Comparison of ENCODE assay signal across 13 cellular contexts in the genomic region with DNA sequence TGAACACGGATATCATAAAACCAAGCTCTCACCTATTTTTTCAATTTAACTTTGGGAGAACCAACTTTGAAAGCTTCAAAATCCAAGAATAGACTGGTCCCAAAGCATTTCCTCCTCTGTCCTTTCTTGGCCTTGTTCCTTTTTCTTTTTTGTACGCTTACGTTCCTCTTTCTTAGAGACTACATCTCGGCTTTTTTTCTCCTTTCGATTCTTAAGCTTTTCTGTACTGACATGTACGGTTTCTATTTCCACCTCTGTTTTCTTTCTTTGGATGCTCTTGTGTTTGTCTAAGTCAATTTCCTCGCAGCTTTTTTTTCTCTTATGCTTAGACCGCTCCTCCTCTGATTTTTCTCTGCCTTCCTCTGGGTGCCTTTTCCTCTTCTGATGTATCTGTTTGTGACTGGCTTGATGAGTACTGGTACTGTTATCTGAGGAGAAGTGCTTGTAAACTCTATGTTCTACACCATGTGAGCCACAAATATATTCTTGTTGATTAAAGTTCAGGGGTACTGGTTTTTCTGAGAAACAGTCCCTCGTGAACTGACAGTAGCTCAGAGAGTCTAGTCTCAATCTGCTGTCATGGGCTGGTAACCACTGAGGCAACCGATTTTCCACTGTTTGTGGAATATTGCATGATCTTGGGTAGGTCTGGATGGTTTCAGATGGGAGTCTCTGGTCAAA. TPM values are rescaled to one million over a fixed set of nuclear protein-coding genes. Genes with fewer than 3 reads are reported as not detected.
DNase-seq lines count a peak whose midpoint lies in the region; ATAC-seq and TF ChIP-seq lines count a peak whose summit lies in the region.
"Had no signal": no experiment of that assay in that cellular context is flagged by ENCODE, and none has a peak within 500 bp of the region (broad histone marks: within the 10 kb centered on the region; RNA-seq: fewer than 3 reads in every experiment).

No MANE protein-coding gene starts in this region.

- no peak for ATAC-seq in activated CD8-positive, alpha-beta memory T cell treated with anti-CD3 and anti-CD28 coated beads, Interleukin-2, amount 10 ng/mL, durations not matched to agents 7 days and 5 days
- ATAC-seq in HG03280 (IDR thresholded peaks at IDR 0.05; ENCODE audit: unreplicated experiment): peak; percentile 61
- peak; percentile 56 for ATAC-seq in activated CD8-positive, alpha-beta T cell treated with anti-CD3 and anti-CD28 coated beads for 36 hours
- ATAC-seq in stimulated activated effector memory CD8-positive, alpha-beta T cell treated with anti-CD3 and anti-CD28 coated beads, Interleukin-12 subunit alpha, Interleukin-12 subunit beta, amount 100 ng/mL, for 72 hours: no peak
- ATAC-seq: body of pancreas had no signal

- peak overlapping the region; percentile 38 for H3K27ac Mint-ChIP-seq in activated CD8-positive, alpha-beta memory T cell treated with anti-CD3 and anti-CD28 coated beads, Interleukin-2, amount 10 ng/mL, durations not matched to agents 7 days and 5 days
- H3K27ac Mint-ChIP-seq in activated CD8-positive, alpha-beta T cell treated with anti-CD3 and anti-CD28 coated beads for 36 hours: peak overlapping the region; percentile 49
- H3K27ac Mint-ChIP-seq in stimulated activated effector memory CD8-positive, alpha-beta T cell treated with anti-CD3 and anti-CD28 coated beads, Interleukin-12 subunit alpha, Interleukin-12 subunit beta, amount 100 ng/mL, for 72 hours: peak overlapping the region; percentile 52

- intact Hi-C loops in activated CD8-positive, alpha-beta T cell treated with anti-CD3 and anti-CD28 coated beads for 36 hours (cut with micrococcal nuclease): no loop called here

- POLR2A ChIA-PET in activated CD8-positive, alpha-beta T cell treated with anti-CD3 and anti-CD28 coated beads for 36 hours (lab: Charles Lee): interaction anchor here (0.9 to 2.4 kb wide), 2 partner anchors 11 to 26 kb away, joined by 3 to 16 read pairs; a partner anchor contains a TSS

- CTCF ChIA-PET in activated CD8-positive, alpha-beta memory T cell treated with anti-CD3 and anti-CD28 coated beads, Interleukin-2, amount 10 ng/mL, durations not matched to agents 7 days and 5 days (lab: Charles Lee): no interaction called here
- CTCF ChIA-PET in activated CD8-positive, alpha-beta T cell treated with anti-CD3 and anti-CD28 coated beads for 36 hours (lab: Charles Lee): interaction anchor here (0.7 to 1.1 kb wide), 2 partner anchors 18 to 33 kb away, joined by 3 read pairs; no protein-coding TSS in a partner anchor

- H3K36me3 Mint-ChIP-seq in activated CD8-positive, alpha-beta memory T cell treated with anti-CD3 and anti-CD28 coated beads, Interleukin-2, amount 10 ng/mL, durations not matched to agents 7 days and 5 days: peaks cover 31% of the 10 kb centered on the region
- H3K36me3 Mint-ChIP-seq in activated CD8-positive, alpha-beta T cell treated with anti-CD3 and anti-CD28 coated beads for 36 hours (ENCODE audit: low read depth): peaks cover 25% of the 10 kb centered on the region
- peaks cover 61% of the 10 kb centered on the region for H3K36me3 Mint-ChIP-seq in stimulated activated effector memory CD8-positive, alpha-beta T cell treated with anti-CD3 and anti-CD28 coated beads, Interleukin-12 subunit alpha, Interleukin-12 subunit beta, amount 100 ng/mL, for 72 hours

- H3K4me3 Mint-ChIP-seq in activated CD8-positive, alpha-beta memory T cell treated with anti-CD3 and anti-CD28 coated beads, Interleukin-2, amount 10 ng/mL, durations not matched to agents 7 days and 5 days: no peak overlapping the region
- H3K4me3 Mint-ChIP-seq in activated CD8-positive, alpha-beta T cell treated with anti-CD3 and anti-CD28 coated beads for 36 hours: peak overlapping the region; percentile 18
- no peak overlapping the region for H3K4me3 Mint-ChIP-seq in stimulated activated effector memory CD8-positive, alpha-beta T cell treated with anti-CD3 and anti-CD28 coated beads, Interleukin-12 subunit alpha, Interleukin-12 subunit beta, amount 100 ng/mL, for 72 hours

- H3K27me3 Mint-ChIP-seq in activated CD8-positive, alpha-beta memory T cell treated with anti-CD3 and anti-CD28 coated beads, Interleukin-2, amount 10 ng/mL, durations not matched to agents 7 days and 5 days: no peaks in the 10 kb centered on the region
- no peaks in the 10 kb centered on the region for H3K27me3 Mint-ChIP-seq in activated CD8-positive, alpha-beta T cell treated with anti-CD3 and anti-CD28 coated beads for 36 hours

- no peak for TF ChIP-seq CTCF in activated CD8-positive, alpha-beta T cell treated with anti-CD3 and anti-CD28 coated beads for 36 hours (IDR thresholded peaks at IDR 0.05)

- DNase-seq in activated CD8-positive, alpha-beta memory T cell treated with anti-CD3 and anti-CD28 coated beads, Interleukin-2, amount 10 ng/mL, durations not matched to agents 7 days and 5 days: no peak
- DNase-seq in activated CD8-positive, alpha-beta memory T cell treated with anti-CD3 and anti-CD28 coated beads for 24 hours: no peak
- no peak for DNase-seq in activated CD8-positive, alpha-beta T cell treated with anti-CD3 and anti-CD28 coated beads for 36 hours
- no peak for DNase-seq in stimulated activated effector memory CD8-positive, alpha-beta T cell treated with anti-CD3 and anti-CD28 coated beads, Interleukin-12 subunit alpha, Interleukin-12 subunit beta, amount 100 ng/mL, for 72 hours (ENCODE audit: low spot score in 2 of 2)
- DNase-seq in SHP77 treated with DMSO at 0.1 percent for 48 hours (lab: John Stamatoyannopoulos, UW): no peak
- DNase-seq in GM03348 (ENCODE audit: low spot score): no peak
- DNase-seq in anterior cingulate cortex (lab: John Stamatoyannopoulos, UW): no peak
- DNase-seq: body of pancreas, NCI-H187, substantia nigra had no signal

- peaks cover 7% of the 10 kb centered on the region for H3K4me1 Mint-ChIP-seq in activated CD8-positive, alpha-beta memory T cell treated with anti-CD3 and anti-CD28 coated beads, Interleukin-2, amount 10 ng/mL, durations not matched to agents 7 days and 5 days
- peaks cover 11% of the 10 kb centered on the region for H3K4me1 Mint-ChIP-seq in activated CD8-positive, alpha-beta T cell treated with anti-CD3 and anti-CD28 coated beads for 36 hours (ENCODE audit: low read depth)
- H3K4me1 Mint-ChIP-seq in stimulated activated effector memory CD8-positive, alpha-beta T cell treated with anti-CD3 and anti-CD28 coated beads, Interleukin-12 subunit alpha, Interleukin-12 subunit beta, amount 100 ng/mL, for 72 hours: no peaks in the 10 kb centered on the region

- H3K9me3 Mint-ChIP-seq in activated CD8-positive, alpha-beta memory T cell treated with anti-CD3 and anti-CD28 coated beads, Interleukin-2, amount 10 ng/mL, durations not matched to agents 7 days and 5 days (ENCODE audit: low read depth): no peaks in the 10 kb centered on the region
- no peaks in the 10 kb centered on the region for H3K9me3 Mint-ChIP-seq in activated CD8-positive, alpha-beta T cell treated with anti-CD3 and anti-CD28 coated beads for 36 hours
- H3K9me3 Mint-ChIP-seq in stimulated activated effector memory CD8-positive, alpha-beta T cell treated with anti-CD3 and anti-CD28 coated beads, Interleukin-12 subunit alpha, Interleukin-12 subunit beta, amount 100 ng/mL, for 72 hours: no peaks in the 10 kb centered on the region

RNA-seq across cellular contexts. Expression of a gene that starts 11.5 kb away (rescaled TPM):
- 10 to 100 TPM; 21.2 to 48.9 TPM for total RNA-seq in activated CD8-positive, alpha-beta memory T cell treated with anti-CD3 and anti-CD28 coated beads, Interleukin-2, amount 10 ng/mL, durations not matched to agents 7 days and 5 days
- 1 to 10 TPM; 6.0 to 7.6 TPM for total RNA-seq in activated CD8-positive, alpha-beta T cell treated with anti-CD3 and anti-CD28 coated beads for 36 hours
- total RNA-seq: body of pancreas, epithelial cell of proximal tubule, G401 had no signal

RNA-seq across cellular contexts. Expression of a gene that starts 27.7 kb away (rescaled TPM):
- total RNA-seq in activated CD8-positive, alpha-beta memory T cell treated with anti-CD3 and anti-CD28 coated beads, Interleukin-2, amount 10 ng/mL, durations not matched to agents 7 days and 5 days: 10 to 100 TPM; 12.4 to 20.0 TPM
- 10 to 100 TPM; 10.8 to 11.1 TPM for total RNA-seq in activated CD8-positive, alpha-beta T cell treated with anti-CD3 and anti-CD28 coated beads for 36 hours

RNA-seq across cellular contexts. Expression of a gene that starts 39.8 kb away (rescaled TPM):
- not detected for total RNA-seq in activated CD8-positive, alpha-beta memory T cell treated with anti-CD3 and anti-CD28 coated beads, Interleukin-2, amount 10 ng/mL, durations not matched to agents 7 days and 5 days
- not detected for total RNA-seq in activated CD8-positive, alpha-beta T cell treated with anti-CD3 and anti-CD28 coated beads for 36 hours
- total RNA-seq: body of pancreas, epithelial cell of proximal tubule, G401 had no signal

Comparison
In these comparisons a context has a peak if more than half of its experiments do, and no peak if none do; other contexts are left out.
1. ATAC-seq: peak in HG03280 (single experiment) and activated CD8-positive, alpha-beta T cell treated with anti-CD3 and anti-CD28 coated beads for 36 hours (single experiment); none in activated CD8-positive, alpha-beta memory T cell treated with anti-CD3 and anti-CD28 coated beads, Interleukin-2, amount 10 ng/mL, durations not matched to agents 7 days and 5 days (single experiment) and stimulated activated effector memory CD8-positive, alpha-beta T cell treated with anti-CD3 and anti-CD28 coated beads, Interleukin-12 subunit alpha, Interleukin-12 subunit beta, amount 100 ng/mL, for 72 hours (single experiment).
2. Peak in every context shown above with its lines, with median percentiles within 50 percentile points of each other: H3K27ac Mint-ChIP-seq.